15 cellular contexts compared by ENCODE assay signal in genomic region chr2:129885735-129886134, GRCh38.
DNase-seq lines count a peak whose midpoint lies in the region; ATAC-seq, FAIRE-seq and TF ChIP-seq lines count a peak whose summit lies in the region.
"Had no signal": no experiment of that assay in that cellular context is flagged by ENCODE, and none has a peak within 500 bp of the region (broad histone marks: within the 10 kb centered on the region; RNA-seq: fewer than 3 reads in every experiment).

No MANE protein-coding gene starts in this region.

- H3K27ac ChIP-seq in DND-41 (ENCODE audit: low read length), result no peak overlapping the region
- no peak overlapping the region for H3K27ac ChIP-seq in pancreas

- no peak overlapping the region for H3K4me3 ChIP-seq in DND-41 (ENCODE audit: low read depth in 1 of 2, low read length in 2 of 2)
- no peak overlapping the region for H3K4me3 ChIP-seq in pancreas

- no peaks in the 10 kb centered on the region for H4K20me1 ChIP-seq in DND-41 (ENCODE audit: insufficient read depth, low read length)

- no peaks in the 10 kb centered on the region for H3K79me2 ChIP-seq in DND-41 (ENCODE audit: insufficient read depth, low read length)

- in situ Hi-C loops in SK-MEL-5 (cut with HindIII; ENCODE audit: low pct_unique_long_range_greater_than_20kb, low sequenced_read_pairs), result no loop called here

- no peak overlapping the region for H3K9ac ChIP-seq in DND-41 (ENCODE audit: low read depth, low read length)

- H3K27me3 ChIP-seq in DND-41 (ENCODE audit: insufficient read depth, low read length, poor library complexity) (peaks cover 13% of the 10 kb centered on the region), pancreas (no peaks in the 10 kb centered on the region)

- no peak overlapping the region for H3K4me2 ChIP-seq in DND-41 (ENCODE audit: insufficient read depth, low read length)

- H3K36me3 ChIP-seq in DND-41 (ENCODE audit: insufficient read depth, low read length) (no peaks in the 10 kb centered on the region), pancreas (no peaks in the 10 kb centered on the region)

- intact Hi-C loops in pancreas (cut with DNase I), result no loop called here

- no peak for FAIRE-seq in pancreas (lab: Jason Lieb, UNC)
- FAIRE-seq: bronchial epithelial cell, endothelial cell of umbilical vein had no signal

- DNase-seq in DND-41 (peak; percentile 20), GM20000 (ENCODE audit: low spot score) (no peak), SK-MEL-5 (ENCODE audit: low read depth, low spot score) (peak; percentile 33), left kidney (ENCODE audit: low read depth, low spot score) (peak; percentile 50), NCI-H2081 treated with DMSO at 0.1 percent for 48 hours (lab: John Stamatoyannopoulos, UW) (no peak), DMS153 treated with DMSO at 0.1 percent for 48 hours (lab: John Stamatoyannopoulos, UW; ENCODE audit: unreplicated experiment) (no peak), pancreas (no peak)
- DNase-seq: activated naive CD4-positive, alpha-beta T cell treated with Interleukin-2 at 50 U/mL for 16 hours; CD8-positive, alpha-beta T cell; NCI-H446; stimulated activated CD4-positive, alpha-beta T cell treated with anti-CD3 and anti-CD28 coated beads, Interleukin-4, amount 100 ng/mL, for 4 hours; SW 1271 had no signal

- H2AFZ ChIP-seq in DND-41 (ENCODE audit: low read depth, low read length), result no peak overlapping the region

- WGBS in pancreas, 2 donors, result 37 to 43% methylated on average over 5 of the region's 5 CpGs

- no peaks in the 10 kb centered on the region for H3K4me1 ChIP-seq in DND-41 (ENCODE audit: insufficient read depth, low read length)
- no peaks in the 10 kb centered on the region for H3K4me1 ChIP-seq in pancreas

- H3K9me3 ChIP-seq in DND-41 (ENCODE audit: insufficient read depth, low read length, severe bottlenecking) (no peaks in the 10 kb centered on the region), pancreas (no peaks in the 10 kb centered on the region)

- ATAC-seq in DND-41 (ENCODE audit: insufficient read depth, low read depth), result peak; percentile 77; the same call in 2 of the 3 replicates
- ATAC-seq in pancreas, result no peak
- no peak for ATAC-seq in GM19351 (IDR thresholded peaks at IDR 0.05; ENCODE audit: unreplicated experiment)
- ATAC-seq: CD8-positive, alpha-beta T cell had no signal

- TF ChIP-seq CTCF in DND-41 (IDR thresholded peaks at IDR 0.05; ENCODE audit: borderline replicate concordance, extremely low read depth, low read length, poor library complexity, severe bottlenecking) (peak; percentile 52), GM20000 (IDR thresholded peaks at IDR 0.05; ENCODE audit: extremely low read depth, missing control alignments) (peak; percentile 4), pancreas (IDR thresholded peaks at IDR 0.05) (no peak)

Comparison
In these comparisons a context has a peak if more than half of its experiments do, and no peak if none do; other contexts are left out.
1. DNase-seq: peak in DND-41 (single experiment), SK-MEL-5 (single experiment) and left kidney (single experiment); none in GM20000 (single experiment), NCI-H2081 treated with DMSO at 0.1 percent for 48 hours (single experiment), DMS153 treated with DMSO at 0.1 percent for 48 hours (single experiment) and pancreas (0 of 6).
2. CTCF ChIP-seq: peak in DND-41 (single experiment) and GM20000 (single experiment); none in pancreas (0 of 4).